8 cellular contexts compared by ENCODE assay signal in the genomic region with DNA sequence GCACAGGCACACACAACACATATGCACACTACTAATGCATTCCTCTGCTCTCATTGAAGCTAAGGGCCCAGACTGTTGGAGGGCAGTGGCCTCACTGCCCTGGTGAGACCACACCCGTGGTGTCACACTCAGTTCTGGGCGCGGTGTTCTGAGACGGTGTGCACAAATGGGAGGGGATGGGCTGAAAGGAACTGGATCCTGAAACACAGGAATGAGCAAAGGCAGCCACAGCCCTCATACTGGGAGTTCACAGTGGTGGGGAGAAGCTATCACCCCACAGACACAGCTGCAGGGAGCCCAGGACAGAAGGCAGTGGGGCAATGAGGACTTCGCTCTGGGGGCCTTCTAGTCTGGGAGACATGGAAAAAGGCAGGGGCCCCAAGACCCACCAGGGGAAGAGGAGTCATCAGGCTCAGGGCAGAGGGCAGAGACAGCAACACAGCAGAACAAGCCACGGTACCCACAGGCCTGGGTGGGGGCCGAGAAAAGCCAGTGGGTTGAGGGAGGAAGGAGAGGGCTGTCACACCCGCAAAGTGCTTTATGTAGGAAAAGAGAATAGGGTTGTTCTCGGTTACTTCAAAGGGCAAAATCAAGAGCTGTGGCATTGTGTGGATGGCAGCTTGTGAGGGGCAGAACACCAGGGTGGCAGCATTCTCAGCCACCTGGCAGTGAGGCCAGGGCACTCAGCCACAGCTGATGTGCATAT.
DNase-seq lines count a peak whose midpoint lies in the region; ATAC-seq and TF ChIP-seq lines count a peak whose summit lies in the region.

No MANE protein-coding gene starts in this region.

- ATAC-seq in activated CD8-positive, alpha-beta memory T cell treated with anti-CD3 and anti-CD28 coated beads, Interleukin-2, amount 10 ng/mL, durations not matched to agents 7 days and 5 days, result peak; percentile 11

- CTCF ChIA-PET in activated CD8-positive, alpha-beta memory T cell treated with anti-CD3 and anti-CD28 coated beads, Interleukin-2, amount 10 ng/mL, durations not matched to agents 7 days and 5 days (lab: Charles Lee), result interaction anchor here (1.0 to 12.4 kb wide), 12 partner anchors 9 to 206 kb away, joined by 3 to 208 read pairs (median 6); no protein-coding TSS in a partner anchor

- H3K36me3 Mint-ChIP-seq in activated CD8-positive, alpha-beta memory T cell treated with anti-CD3 and anti-CD28 coated beads, Interleukin-2, amount 10 ng/mL, durations not matched to agents 7 days and 5 days, result peaks cover 36% of the 10 kb centered on the region
- H3K36me3 Mint-ChIP-seq in glutamatergic neuron (ENCODE audit: unreplicated experiment), result peaks cover 8% of the 10 kb centered on the region

- no peak overlapping the region for H3K4me3 ChIP-seq in epithelial cell of esophagus (ENCODE audit: low read length)

- peak; percentile 7 for DNase-seq in LHCN-M2 (ENCODE audit: low read depth)
- peak; percentile 59 for DNase-seq in activated CD8-positive, alpha-beta memory T cell treated with anti-CD3 and anti-CD28 coated beads, Interleukin-2, amount 10 ng/mL, durations not matched to agents 7 days and 5 days
- DNase-seq in epithelial cell of esophagus (ENCODE audit: low read depth), result peak; percentile 45
- DNase-seq in stimulated activated CD8-positive, alpha-beta memory T cell treated with anti-CD3 and anti-CD28 coated beads, Interleukin-15, amount 100 ng/mL, for 48 hours (ENCODE audit: low read depth in 2 of 2), result peak; percentile 37 to 42
- DNase-seq in glutamatergic neuron, result no peak
- no peak for DNase-seq in NCI-H82 (lab: John Stamatoyannopoulos, UW)
- no peak for DNase-seq in GM03348 (ENCODE audit: low spot score)
- no peak for DNase-seq in HCEC 1CT

- peak overlapping the region; percentile 85 for H3K27ac Mint-ChIP-seq in activated CD8-positive, alpha-beta memory T cell treated with anti-CD3 and anti-CD28 coated beads, Interleukin-2, amount 10 ng/mL, durations not matched to agents 7 days and 5 days
- H3K27ac Mint-ChIP-seq in glutamatergic neuron (ENCODE audit: unreplicated experiment), result no peak overlapping the region

- TF ChIP-seq CTCF in epithelial cell of esophagus (IDR thresholded peaks at IDR 0.05; ENCODE audit: insufficient read depth, low read depth, low read length, missing control alignments) (no peak), glutamatergic neuron (IDR thresholded peaks at IDR 0.05; ENCODE audit: partially characterized antibody, unreplicated experiment) (no peak)

- no peaks in the 10 kb centered on the region for H3K9me3 Mint-ChIP-seq in activated CD8-positive, alpha-beta memory T cell treated with anti-CD3 and anti-CD28 coated beads, Interleukin-2, amount 10 ng/mL, durations not matched to agents 7 days and 5 days (ENCODE audit: low read depth)
- no peaks in the 10 kb centered on the region for H3K9me3 Mint-ChIP-seq in glutamatergic neuron (ENCODE audit: unreplicated experiment)

- H3K4me1 Mint-ChIP-seq in activated CD8-positive, alpha-beta memory T cell treated with anti-CD3 and anti-CD28 coated beads, Interleukin-2, amount 10 ng/mL, durations not matched to agents 7 days and 5 days, result peaks cover 66% of the 10 kb centered on the region
- peaks cover 2% of the 10 kb centered on the region for H3K4me1 Mint-ChIP-seq in glutamatergic neuron (ENCODE audit: low read depth, unreplicated experiment)

- no peak overlapping the region for H3K4me3 Mint-ChIP-seq in activated CD8-positive, alpha-beta memory T cell treated with anti-CD3 and anti-CD28 coated beads, Interleukin-2, amount 10 ng/mL, durations not matched to agents 7 days and 5 days
- H3K4me3 Mint-ChIP-seq in glutamatergic neuron (ENCODE audit: unreplicated experiment), result no peak overlapping the region

- H3K27me3 Mint-ChIP-seq in activated CD8-positive, alpha-beta memory T cell treated with anti-CD3 and anti-CD28 coated beads, Interleukin-2, amount 10 ng/mL, durations not matched to agents 7 days and 5 days, result no peaks in the 10 kb centered on the region
- H3K27me3 Mint-ChIP-seq in glutamatergic neuron (ENCODE audit: unreplicated experiment), result no peaks in the 10 kb centered on the region

Comparison
In these comparisons a context has a peak if more than half of its experiments do, and no peak if none do; other contexts are left out.
1. DNase-seq: peak in LHCN-M2 (single experiment), activated CD8-positive, alpha-beta memory T cell treated with anti-CD3 and anti-CD28 coated beads, Interleukin-2, amount 10 ng/mL, durations not matched to agents 7 days and 5 days (single experiment), epithelial cell of esophagus (single experiment) and stimulated activated CD8-positive, alpha-beta memory T cell treated with anti-CD3 and anti-CD28 coated beads, Interleukin-15, amount 100 ng/mL, for 48 hours (2 of 2); none in glutamatergic neuron (single experiment), NCI-H82 (single experiment), GM03348 (single experiment) and HCEC 1CT (single experiment).